ENCODE assay signal across 27 cellular contexts in the genomic region with DNA sequence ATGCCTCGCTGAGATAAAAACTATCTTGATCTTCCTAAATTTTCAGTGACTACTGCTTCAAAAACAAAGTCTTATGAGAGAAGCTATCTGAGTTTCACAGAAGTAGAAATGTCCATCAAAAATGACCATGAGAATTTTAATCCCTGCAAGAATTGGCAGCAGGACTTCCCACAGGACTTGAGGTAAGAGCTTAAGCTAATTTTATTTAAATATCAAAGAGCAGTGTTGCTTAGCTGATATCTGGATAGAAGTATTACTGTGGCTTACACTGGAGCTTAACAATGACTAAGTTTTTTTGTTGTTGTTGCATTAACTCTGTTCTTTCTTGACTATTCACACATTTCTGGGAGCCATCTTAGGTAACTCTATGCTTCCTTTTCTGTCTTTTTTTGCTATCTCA.
"Had no signal": no experiment of that assay in that cellular context is flagged by ENCODE, and none has a peak within 500 bp of the region (broad histone marks: within the 10 kb centered on the region; RNA-seq: fewer than 3 reads in every experiment).

No MANE protein-coding gene starts in this region.

- H3K9me3 ChIP-seq: left lung, lower lobe of right lung, ovary, suprapubic skin, thoracic aorta, tibial artery, upper lobe of right lung had no signal

- ATAC-seq: left cardiac atrium; left lung; lower lobe of right lung; natural killer cell; right cardiac atrium; sciatic nerve; stimulated activated naive B cell treated with anti-CD40 and anti-IgM and Interleukin-4, amounts not matched to agents 10 μg/mL and 1 μg/mL and 100 μg/mL, for 72 hours; upper lobe of right lung had no signal

- H3K27ac ChIP-seq: left lung, lower lobe of right lung, ovary, skin epidermis, suprapubic skin, thoracic aorta, tibial artery, upper lobe of right lung had no signal

- H3K4me1 ChIP-seq: left lung, lower lobe of right lung, suprapubic skin, tibial artery, upper lobe of right lung had no signal

- H3K27ac Mint-ChIP-seq: natural killer cell; nephron progenitor cell; progenitor cell of endocrine pancreas; stimulated activated naive B cell treated with anti-CD40 and anti-IgM and Interleukin-4, amounts not matched to agents 10 μg/mL and 1 μg/mL and 100 μg/mL, for 72 hours; stimulated activated naive CD8-positive, alpha-beta T cell treated with anti-CD3 and anti-CD28 coated beads, Interleukin-15, Interleukin-2, amounts not matched to agents 100 ng/mL and 50 ng/mL, for 24 hours had no signal

- H3K27me3 ChIP-seq: left lung, ovary, suprapubic skin, tibial artery, upper lobe of right lung had no signal

- H3K4me3 ChIP-seq: left lung, lower lobe of right lung, ovary, skin epidermis, suprapubic skin, thoracic aorta, tibial artery, upper lobe of right lung had no signal

- H3K4me3 Mint-ChIP-seq: natural killer cell; nephron progenitor cell; stimulated activated naive B cell treated with anti-CD40 and anti-IgM and Interleukin-4, amounts not matched to agents 10 μg/mL and 1 μg/mL and 100 μg/mL, for 72 hours; stimulated activated naive CD8-positive, alpha-beta T cell treated with anti-CD3 and anti-CD28 coated beads, Interleukin-15, Interleukin-2, amounts not matched to agents 100 ng/mL and 50 ng/mL, for 24 hours had no signal

- H3K36me3 ChIP-seq: left lung, lower lobe of right lung, ovary, suprapubic skin, thoracic aorta, tibial artery, upper lobe of right lung had no signal

- H3K36me3 Mint-ChIP-seq: natural killer cell; stimulated activated naive B cell treated with anti-CD40 and anti-IgM and Interleukin-4, amounts not matched to agents 10 μg/mL and 1 μg/mL and 100 μg/mL, for 72 hours had no signal

- H3K9me3 Mint-ChIP-seq: nephron progenitor cell; stimulated activated naive B cell treated with anti-CD40 and anti-IgM and Interleukin-4, amounts not matched to agents 10 μg/mL and 1 μg/mL and 100 μg/mL, for 72 hours had no signal

- DNase-seq: head of caudate nucleus; hippocampal formation; kidney glomerular epithelial cell; left cardiac atrium; left lung; lower lobe of right lung; mammary epithelial cell; mesenchymal stem cell; natural killer cell; nephron progenitor cell; occipital lobe; ovary; right cardiac atrium; stimulated activated CD4-positive, alpha-beta T cell treated with anti-CD3 and anti-CD28 coated beads, Interleukin-12 subunit alpha, Interleukin-12 subunit beta, amount 100 ng/mL, for 4 hours; stimulated activated CD4-positive, alpha-beta T cell treated with anti-CD3 and anti-CD28 coated beads, Interleukin-15, amount 100 ng/mL, for 24 hours; stimulated activated CD4-positive, alpha-beta T cell treated with anti-CD3 and anti-CD28 coated beads, Interleukin-2, amount 100 ng/mL, for 24 hours; stimulated activated CD4-positive, alpha-beta T cell treated with anti-CD3 and anti-CD28 coated beads, Interleukin-4, amount 100 ng/mL, for 1 hour; stimulated activated naive B cell treated with anti-CD40 and anti-IgM and Interleukin-4, amounts not matched to agents 10 μg/mL and 1 μg/mL and 100 μg/mL, for 72 hours; tibial artery; trophoblast cell; upper lobe of right lung had no signal

- H3K27me3 Mint-ChIP-seq: progenitor cell of endocrine pancreas; stimulated activated naive B cell treated with anti-CD40 and anti-IgM and Interleukin-4, amounts not matched to agents 10 μg/mL and 1 μg/mL and 100 μg/mL, for 72 hours; stimulated activated naive CD8-positive, alpha-beta T cell treated with anti-CD3 and anti-CD28 coated beads, Interleukin-15, Interleukin-2, amounts not matched to agents 100 ng/mL and 50 ng/mL, for 24 hours had no signal

- H3K4me1 Mint-ChIP-seq: natural killer cell; stimulated activated naive B cell treated with anti-CD40 and anti-IgM and Interleukin-4, amounts not matched to agents 10 μg/mL and 1 μg/mL and 100 μg/mL, for 72 hours had no signal
